ENCODE assay signal across 9 cellular contexts in genomic region chr15:59247364-59247763, GRCh38. TPM values are rescaled to one million over a fixed set of nuclear protein-coding genes. Genes with fewer than 3 reads are reported as not detected.
DNase-seq lines count a peak whose midpoint lies in the region; ATAC-seq and TF ChIP-seq lines count a peak whose summit lies in the region.
"Had no signal": no experiment of that assay in that cellular context is flagged by ENCODE, and none has a peak within 500 bp of the region (broad histone marks: within the 10 kb centered on the region; RNA-seq: fewer than 3 reads in every experiment).

No MANE protein-coding gene starts in this region.

- H3K27me3 ChIP-seq in liver (ENCODE audit: control insufficient read depth in 4 of 4, insufficient read depth in 4 of 4, low read length in 3 of 4), result no peaks in the 10 kb centered on the region
- H3K27me3 ChIP-seq: BLaER1 treated with 17β-estradiol and CSF1 and Interleukin-3, amounts not matched to agents 10 nM and 100 nM had no signal

- H3K4me3 Mint-ChIP-seq in activated B cell treated with CpG ODN at 0.5 μM for 24 hours, result no peak overlapping the region

- POLR2A ChIA-PET in activated B cell treated with CpG ODN at 0.5 μM for 24 hours (lab: Charles Lee), result interaction anchor here (0.6 to 3.7 kb wide), 8 partner anchors 8 to 247 kb away, joined by 3 to 22 read pairs (median 4); no protein-coding TSS in a partner anchor

- peaks cover 0 to 13% (median 2%) of the 10 kb centered on the region in 4 donors for H3K36me3 ChIP-seq in liver (ENCODE audit: control insufficient read depth in 4 of 4, insufficient read depth in 3 of 4, low read depth in 1 of 4, low read length in 3 of 4)

- peaks cover 3 to 11% (median 9%) of the 10 kb centered on the region in 4 donors for H3K4me1 ChIP-seq in liver (ENCODE audit: control insufficient read depth in 4 of 4, insufficient read depth in 4 of 4, low read length in 3 of 4)

- 5% methylated on average over 2 of the region's 2 CpGs for WGBS in liver

- H3K9ac ChIP-seq in liver (ENCODE audit: low read depth in 1 of 2, low read length in 2 of 2), result no peak overlapping the region
- H3K9ac ChIP-seq: BLaER1 treated with 17β-estradiol and CSF1 and Interleukin-3, amounts not matched to agents 10 nM and 100 nM had no signal

- no peaks in the 10 kb centered on the region for H3K9me3 Mint-ChIP-seq in activated B cell treated with CpG ODN at 0.5 μM for 24 hours

- H3K4me1 Mint-ChIP-seq in activated B cell treated with CpG ODN at 0.5 μM for 24 hours, result peaks cover 71% of the 10 kb centered on the region

- intact Hi-C loops in activated B cell treated with CpG ODN at 0.5 μM for 24 hours (cut with micrococcal nuclease), result loop anchor here (1.0 to 5.0 kb wide), 6 partner anchors 43 to 315 kb away; partner anchors contain the start of gene SLTM

- TF ChIP-seq RAD21 in liver (IDR thresholded peaks at IDR 0.05), result peak; percentile 88 to 91

- no peaks in the 10 kb centered on the region for H3K27me3 Mint-ChIP-seq in activated B cell treated with CpG ODN at 0.5 μM for 24 hours

- no peak overlapping the region for H3K27ac ChIP-seq in liver (ENCODE audit: low read depth in 1 of 2, low read length in 2 of 2)
- H3K27ac ChIP-seq: BLaER1 treated with 17β-estradiol and CSF1 and Interleukin-3, amounts not matched to agents 10 nM and 100 nM had no signal

- H3K4me3 ChIP-seq in choroid plexus epithelial cell (ENCODE audit: low read depth, low read length) (no peak overlapping the region), liver (ENCODE audit: low read depth in 1 of 3, low read length in 3 of 3) (no peak overlapping the region)
- H3K4me3 ChIP-seq: BLaER1 treated with 17β-estradiol and CSF1 and Interleukin-3, amounts not matched to agents 10 nM and 100 nM had no signal

- CTCF ChIA-PET in activated B cell treated with CpG ODN at 0.5 μM for 24 hours (lab: Charles Lee), result interaction anchor here (0.8 to 5.5 kb wide), 25 partner anchors 8 to 282 kb away, joined by 3 to 50 read pairs (median 5); partner anchors contain the start of gene MYO1E

- ATAC-seq in activated B cell treated with CpG ODN at 0.5 μM for 24 hours (ENCODE audit: low read depth) (peak; percentile 52), HG03135 (IDR thresholded peaks at IDR 0.05; ENCODE audit: unreplicated experiment) (no peak)

- DNase-seq in NCI-H2171 treated with DMSO at 0.1 percent for 48 hours (lab: John Stamatoyannopoulos, UW) (peak; percentile 43), NCI-H2171 (lab: John Stamatoyannopoulos, UW) (no peak), NCI-H1436 treated with DMSO at 0.1 percent for 48 hours (lab: John Stamatoyannopoulos, UW) (peak; percentile 24), activated B cell treated with CpG ODN at 0.5 μM for 24 hours (no peak), choroid plexus epithelial cell (ENCODE audit: low read depth) (peak; percentile 88)
- DNase-seq in stimulated activated CD8-positive, alpha-beta memory T cell treated with anti-CD3 and anti-CD28 coated beads, Interleukin-15, amount 100 ng/mL, for 1 hour (ENCODE audit: low read depth), result peak; percentile 18

- no peaks in the 10 kb centered on the region for H3K9me3 ChIP-seq in liver (ENCODE audit: control insufficient read depth in 4 of 4, low read length in 3 of 4)
- H3K9me3 ChIP-seq: BLaER1 treated with 17β-estradiol and CSF1 and Interleukin-3, amounts not matched to agents 10 nM and 100 nM had no signal

- peak overlapping the region; percentile 24 for H3K27ac Mint-ChIP-seq in activated B cell treated with CpG ODN at 0.5 μM for 24 hours

- peaks cover 10% of the 10 kb centered on the region for H3K36me3 Mint-ChIP-seq in activated B cell treated with CpG ODN at 0.5 μM for 24 hours (ENCODE audit: low read depth)

- TF ChIP-seq CTCF in activated B cell treated with CpG ODN at 0.5 μM for 24 hours (IDR thresholded peaks at IDR 0.05) (no peak), choroid plexus epithelial cell (conservative IDR thresholded peaks at IDR 0.05; ENCODE audit: low read depth, low read length) (peak; percentile 80), liver (IDR thresholded peaks at IDR 0.05; ENCODE audit: low read depth, low read length, missing input control) (peak; percentile 58)

TF ChIP-seq in liver, 16 proteins besides CTCF, POLR2A, EP300 and RAD21:
- TF ChIP-seq REST (IDR thresholded peaks at IDR 0.05) (no peak), YY1 (IDR thresholded peaks at IDR 0.05) (no peak), MAX (IDR thresholded peaks at IDR 0.05) (no peak), FOXA1 (IDR thresholded peaks at IDR 0.05) (no peak), NR2F2 (IDR thresholded peaks at IDR 0.05) (no peak), TAF1 (conservative IDR thresholded peaks at IDR 0.05) (no peak), FOXA2 (IDR thresholded peaks at IDR 0.05) (no peak), GABPA (IDR thresholded peaks at IDR 0.05 in 1 of 2, conservative IDR thresholded peaks at IDR 0.05 in 1 of 2) (no peak), EGR1 (IDR thresholded peaks at IDR 0.05; ENCODE audit: low read depth in 2 of 2) (no peak), RXRA (IDR thresholded peaks at IDR 0.05) (no peak), SP1 (IDR thresholded peaks at IDR 0.05) (no peak), ATF3 (IDR thresholded peaks at IDR 0.05) (no peak), HNF4G (IDR thresholded peaks at IDR 0.05) (no peak), HNF4A (conservative IDR thresholded peaks at IDR 0.05) (no peak), JUND (IDR thresholded peaks at IDR 0.05) (no peak)
- TF ChIP-seq, protein P1, sequence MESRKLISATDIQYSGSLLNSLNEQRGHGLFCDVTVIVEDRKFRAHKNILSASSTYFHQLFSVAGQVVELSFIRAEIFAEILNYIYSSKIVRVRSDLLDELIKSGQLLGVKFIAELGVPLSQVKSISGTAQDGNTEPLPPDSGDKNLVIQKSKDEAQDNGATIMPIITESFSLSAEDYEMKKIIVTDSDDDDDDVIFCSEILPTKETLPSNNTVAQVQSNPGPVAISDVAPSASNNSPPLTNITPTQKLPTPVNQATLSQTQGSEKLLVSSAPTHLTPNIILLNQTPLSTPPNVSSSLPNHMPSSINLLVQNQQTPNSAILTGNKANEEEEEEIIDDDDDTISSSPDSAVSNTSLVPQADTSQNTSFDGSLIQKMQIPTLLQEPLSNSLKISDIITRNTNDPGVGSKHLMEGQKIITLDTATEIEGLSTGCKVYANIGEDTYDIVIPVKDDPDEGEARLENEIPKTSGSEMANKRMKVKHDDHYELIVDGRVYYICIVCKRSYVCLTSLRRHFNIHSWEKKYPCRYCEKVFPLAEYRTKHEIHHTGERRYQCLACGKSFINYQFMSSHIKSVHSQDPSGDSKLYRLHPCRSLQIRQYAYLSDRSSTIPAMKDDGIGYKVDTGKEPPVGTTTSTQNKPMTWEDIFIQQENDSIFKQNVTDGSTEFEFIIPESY (IDR thresholded peaks at IDR 0.05), result no peak

RNA-seq across cellular contexts. Expression of gene LDHAL6B, which starts 40.7 kb away (rescaled TPM):
- total RNA-seq in activated B cell treated with CpG ODN at 0.5 μM for 24 hours, result not detected in 2 replicates
- not detected for total RNA-seq in liver
- polyA plus RNA-seq in liver, result not detected

Comparison
In these comparisons a context has a peak if more than half of its experiments do, and no peak if none do; other contexts are left out.
1. DNase-seq: peak in NCI-H2171 treated with DMSO at 0.1 percent for 48 hours (single experiment), NCI-H1436 treated with DMSO at 0.1 percent for 48 hours (single experiment), choroid plexus epithelial cell (single experiment) and stimulated activated CD8-positive, alpha-beta memory T cell treated with anti-CD3 and anti-CD28 coated beads, Interleukin-15, amount 100 ng/mL, for 1 hour (single experiment); none in NCI-H2171 (single experiment) and activated B cell treated with CpG ODN at 0.5 μM for 24 hours (single experiment).